13 cellular contexts compared by ENCODE assay signal in the genomic region with DNA sequence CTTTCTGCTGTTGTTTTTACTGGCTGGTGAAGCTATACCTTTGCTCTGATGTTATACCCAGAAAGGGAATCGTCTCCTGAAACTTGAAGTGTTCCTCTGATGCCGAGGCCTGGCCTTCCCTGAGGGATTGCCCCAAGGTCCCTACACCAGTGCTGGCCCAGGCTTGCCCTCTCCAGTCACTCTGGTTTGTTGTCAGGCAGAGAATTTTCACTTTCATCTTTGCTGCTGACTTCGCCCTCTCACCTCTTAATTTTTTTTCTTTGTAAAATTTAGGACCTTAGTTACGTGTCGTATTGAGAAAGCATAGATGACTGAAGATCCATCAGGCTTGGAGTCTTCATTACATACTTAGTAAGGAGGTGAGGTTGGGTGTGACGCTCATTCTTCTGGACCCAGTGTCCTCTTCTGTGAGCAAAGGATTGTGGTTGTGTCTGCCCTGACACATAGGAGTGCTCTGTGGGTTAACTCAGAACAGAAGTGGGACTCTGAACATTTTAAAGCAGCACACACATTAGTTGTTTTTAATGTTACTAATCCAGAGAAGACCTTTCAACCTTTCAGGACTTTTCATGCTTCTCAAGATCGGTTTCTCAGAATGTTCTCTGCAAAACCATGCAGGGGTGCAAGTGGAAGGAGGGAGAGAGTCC.
DNase-seq lines count a peak whose midpoint lies in the region; ATAC-seq and TF ChIP-seq lines count a peak whose summit lies in the region.
"Had no signal": no experiment of that assay in that cellular context is flagged by ENCODE, and none has a peak within 500 bp of the region (broad histone marks: within the 10 kb centered on the region; RNA-seq: fewer than 3 reads in every experiment).

No MANE protein-coding gene starts in this region.

- TF ChIP-seq CTCF in GM13976 (IDR thresholded peaks at IDR 0.05; ENCODE audit: borderline replicate concordance, control extremely low read depth, extremely low read depth, insufficient read depth, missing control alignments): no peak

- in situ Hi-C loops in GM13976 (cut with MboI; ENCODE audit: low sequenced_read_pairs, unreplicated experiment): no loop called here

- H3K4me3 Mint-ChIP-seq in effector memory CD8-positive, alpha-beta T cell: peak overlapping the region; percentile 2 to 29
- H3K4me3 Mint-ChIP-seq: mesothelial cell of epicardium had no signal

- no peaks in the 10 kb centered on the region for H3K27me3 Mint-ChIP-seq in effector memory CD8-positive, alpha-beta T cell

- H3K9me3 Mint-ChIP-seq in effector memory CD8-positive, alpha-beta T cell: no peaks in the 10 kb centered on the region
- H3K9me3 Mint-ChIP-seq: mesothelial cell of epicardium had no signal

- H3K4me1 Mint-ChIP-seq in effector memory CD8-positive, alpha-beta T cell (ENCODE audit: low read depth in 2 of 2): peaks cover 40 to 56% of the 10 kb centered on the region in 2 donors

- peak overlapping the region; percentile 69 to 77 for H3K27ac Mint-ChIP-seq in effector memory CD8-positive, alpha-beta T cell

- H3K36me3 Mint-ChIP-seq in effector memory CD8-positive, alpha-beta T cell (ENCODE audit: insufficient read depth): no peaks in the 10 kb centered on the region
- H3K36me3 Mint-ChIP-seq: mesothelial cell of epicardium had no signal

- peak; percentile 80 for ATAC-seq in GM19351 (IDR thresholded peaks at IDR 0.05; ENCODE audit: unreplicated experiment)
- ATAC-seq in HG03103 (IDR thresholded peaks at IDR 0.05; ENCODE audit: low read depth, unreplicated experiment): peak; percentile 48
- peak; percentile 26 for ATAC-seq in effector memory CD8-positive, alpha-beta T cell (replicated peaks)
- ATAC-seq in GM19328 (IDR thresholded peaks at IDR 0.05; ENCODE audit: unreplicated experiment): no peak

- DNase-seq in GM13976 (ENCODE audit: low spot score): peak; percentile 68
- DNase-seq in effector memory CD8-positive, alpha-beta T cell: no peak
- DNase-seq in HK-2 (ENCODE audit: unreplicated experiment): no peak
- no peak for DNase-seq in DMS 273 (lab: John Stamatoyannopoulos, UW; ENCODE audit: unreplicated experiment)
- DNase-seq in NCI-H748 treated with DMSO at 0.1 percent for 48 hours (lab: John Stamatoyannopoulos, UW): no peak
- DNase-seq: activated gamma-delta T cell treated with Interleukin-2 at 50 U/mL for 16 hours, HCEC 1CT, NCI-H1048, SJCRH30 had no signal
